18 cellular contexts compared by ENCODE assay signal in the genomic region with DNA sequence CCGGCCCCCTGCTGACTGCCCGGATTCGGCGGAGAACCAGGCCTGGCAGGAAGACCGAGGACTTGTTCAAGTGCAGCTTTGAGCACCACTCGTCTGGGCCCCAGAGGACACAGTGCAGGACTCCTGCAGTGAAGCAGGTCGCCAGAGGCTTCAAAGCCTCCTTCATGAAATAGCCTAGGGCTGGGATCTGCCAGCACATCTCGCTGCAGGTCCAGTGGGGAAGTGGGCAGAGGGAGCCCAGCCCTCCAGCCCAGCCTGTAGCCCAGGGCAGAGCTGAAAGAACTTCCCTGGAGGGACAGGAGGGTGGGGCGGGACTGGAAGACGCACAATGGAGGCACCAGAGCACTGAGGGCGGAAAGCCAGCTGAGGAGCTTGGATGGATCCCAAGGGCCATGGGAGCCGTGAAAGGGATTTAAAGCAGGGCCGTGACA. TPM values are rescaled to one million over a fixed set of nuclear protein-coding genes. Genes with fewer than 3 reads are reported as not detected.
DNase-seq lines count a peak whose midpoint lies in the region; ATAC-seq and TF ChIP-seq lines count a peak whose summit lies in the region.
"Had no signal": no experiment of that assay in that cellular context is flagged by ENCODE, and none has a peak within 500 bp of the region (broad histone marks: within the 10 kb centered on the region; RNA-seq: fewer than 3 reads in every experiment).

No MANE protein-coding gene starts in this region.

- H3K27ac ChIP-seq in esophagus muscularis mucosa (replicated peaks in 1 of 4): peak overlapping the region in 1 of 4 donors; percentile 40
- H3K27ac ChIP-seq: spleen, tibial artery had no signal

- H3K4me1 Mint-ChIP-seq in neural crest cell: peaks cover 26% of the 10 kb centered on the region

- WGBS in esophagus muscularis mucosa: 70% methylated on average over 11 of the region's 13 CpGs

- no peaks in the 10 kb centered on the region for H3K27me3 ChIP-seq in esophagus muscularis mucosa
- H3K27me3 ChIP-seq: spleen, tibial artery had no signal

- ATAC-seq in Right ventricle myocardium superior (ENCODE audit: poor library complexity) (peak; percentile 59), HG03135 (IDR thresholded peaks at IDR 0.05; ENCODE audit: unreplicated experiment) (no peak), GM21528 (IDR thresholded peaks at IDR 0.05; ENCODE audit: low FRiP score, unreplicated experiment) (no peak)
- ATAC-seq: activated naive CD4-positive, alpha-beta T cell treated with anti-CD3 and anti-CD28 coated beads, Interleukin-2, amount 50 U/mL, for 72 hours had no signal

- H3K9me3 Mint-ChIP-seq in neural crest cell: no peaks in the 10 kb centered on the region
- H3K9me3 Mint-ChIP-seq: activated B cell treated with CpG ODN at 0.5 μM for 24 hours; activated naive CD4-positive, alpha-beta T cell treated with anti-CD3 and anti-CD28 coated beads, Interleukin-2, amount 50 U/mL, for 72 hours; naive B cell had no signal

- no peak for TF ChIP-seq EP300 in esophagus muscularis mucosa (IDR thresholded peaks at IDR 0.05)

- H3K4me1 ChIP-seq in esophagus muscularis mucosa: peaks cover 29 to 43% (median 41%) of the 10 kb centered on the region in 4 donors
- H3K4me1 ChIP-seq: Caco-2 had no signal

- TF ChIP-seq POLR2A in esophagus muscularis mucosa (IDR thresholded peaks at IDR 0.05; ENCODE audit: low read depth): no peak

- no peaks in the 10 kb centered on the region for H3K27me3 Mint-ChIP-seq in neural crest cell (ENCODE audit: low read depth)
- H3K27me3 Mint-ChIP-seq: activated B cell treated with CpG ODN at 0.5 μM for 24 hours, naive B cell had no signal

- no peaks in the 10 kb centered on the region for H3K9me3 ChIP-seq in esophagus muscularis mucosa
- H3K9me3 ChIP-seq: Caco-2, SK-N-SH, spleen, tibial artery had no signal

- peak overlapping the region; percentile 34 for H3K4me3 Mint-ChIP-seq in neural crest cell
- H3K4me3 Mint-ChIP-seq: activated B cell treated with CpG ODN at 0.5 μM for 24 hours, naive B cell had no signal

- H3K27ac Mint-ChIP-seq in neural crest cell (ENCODE audit: unreplicated experiment): no peak overlapping the region
- H3K27ac Mint-ChIP-seq: activated B cell treated with CpG ODN at 0.5 μM for 24 hours had no signal

- no peaks in the 10 kb centered on the region for H3K36me3 Mint-ChIP-seq in neural crest cell (ENCODE audit: low read depth)
- H3K36me3 Mint-ChIP-seq: naive B cell had no signal

- no peak for TF ChIP-seq CTCF in esophagus muscularis mucosa (IDR thresholded peaks at IDR 0.05)
- no peak for TF ChIP-seq CTCF in neural crest cell (conservative IDR thresholded peaks at IDR 0.05)

- intact Hi-C loops in Right ventricle myocardium superior (cut with DNase I): no loop called here
- intact Hi-C loops in cardiac septum (cut with DNase I): loop anchor here (5.0 kb wide), 1 partner anchor 166 kb away; no protein-coding TSS in a partner anchor
- intact Hi-C loops in esophagus muscularis mucosa (cut with DNase I): loop anchor here (10.0 kb wide), 1 partner anchor 164 kb away; no protein-coding TSS in a partner anchor

- no peak overlapping the region for H3K4me3 ChIP-seq in esophagus muscularis mucosa
- H3K4me3 ChIP-seq: spleen, tibial artery had no signal

- peaks cover 0 to 22% (median 19%) of the 10 kb centered on the region in 4 donors for H3K36me3 ChIP-seq in esophagus muscularis mucosa

- peak; percentile 89 for DNase-seq in Right ventricle myocardium superior
- no peak for DNase-seq in cardiac septum (ENCODE audit: low spot score)
- DNase-seq in esophagus muscularis mucosa (ENCODE audit: extremely low spot score): peak; percentile 82
- no peak for DNase-seq in neural crest cell (ENCODE audit: low read depth, low spot score)
- DNase-seq in SW 1271 (lab: John Stamatoyannopoulos, UW): no peak
- DNase-seq in SIG-M5 treated with dmso at 0.1 percent for 504 hours (lab: John Stamatoyannopoulos, UW; ENCODE audit: unreplicated experiment): no peak
- DNase-seq: ACHN, activated B cell treated with CpG ODN at 0.5 μM for 24 hours, dermis blood vessel endothelial cell, naive B cell, NCI-H1930, SK-N-SH, spleen, tibial artery had no signal

RNA-seq across cellular contexts. Expression of a gene that starts 7.1 kb away (rescaled TPM):
- 121 TPM for total RNA-seq in Right ventricle myocardium superior
- 80.2 TPM for total RNA-seq in cardiac septum
- 10 to 100 TPM; 17.9 to 55.1 (median 32.7) TPM for total RNA-seq in esophagus muscularis mucosa
- 86.5 and 87.4 TPM in 2 replicates for total RNA-seq in neural crest cell

RNA-seq across cellular contexts. Expression of a gene that starts 42.7 kb away (rescaled TPM):
- total RNA-seq in Right ventricle myocardium superior (12.2 TPM), cardiac septum (12.8 TPM), esophagus muscularis mucosa (10 to 100 TPM in 3 of 4 donors, 1 to 10 TPM in 1; 9.1 to 17.1 (median 13.3) TPM), neural crest cell (15.2 and 19.6 TPM in 2 replicates)

Comparison
In these comparisons a context has a peak if more than half of its experiments do, and no peak if none do; other contexts are left out.
1. DNase-seq: peak in Right ventricle myocardium superior (single experiment) and esophagus muscularis mucosa (single experiment); none in cardiac septum (single experiment), neural crest cell (single experiment), SW 1271 (0 of 2) and SIG-M5 treated with dmso at 0.1 percent for 504 hours (single experiment).